Comparison of ENCODE assay signal across 15 cellular contexts in genomic region chr1:111216751-111217150, GRCh38. TPM values are rescaled to one million over a fixed set of nuclear protein-coding genes. Genes with fewer than 3 reads are reported as not detected.
DNase-seq lines count a peak whose midpoint lies in the region; ATAC-seq and TF ChIP-seq lines count a peak whose summit lies in the region.
"Had no signal": no experiment of that assay in that cellular context is flagged by ENCODE, and none has a peak within 500 bp of the region (broad histone marks: within the 10 kb centered on the region; RNA-seq: fewer than 3 reads in every experiment).

No MANE protein-coding gene starts in this region.

- H3K36me3 ChIP-seq in BLaER1 = no peaks in the 10 kb centered on the region
- H3K36me3 ChIP-seq in DOHH2 (ENCODE audit: control insufficient read depth, low read length) = peaks cover 20% of the 10 kb centered on the region
- H3K36me3 ChIP-seq: cardiac muscle cell had no signal

- H3F3A ChIP-seq in DOHH2 (ENCODE audit: control insufficient read depth, insufficient read depth) = peaks cover 92% of the 10 kb centered on the region

- no peak for TF ChIP-seq CTCF in DOHH2 (IDR thresholded peaks at IDR 0.05; ENCODE audit: low read depth, low read length, poor library complexity, severe bottlenecking)

- H3K4me2 ChIP-seq in BLaER1 (peak overlapping the region; percentile 76), DOHH2 (ENCODE audit: low read length) (peak overlapping the region; percentile 87)

- peaks cover 100% of the 10 kb centered on the region for H3K4me1 ChIP-seq in BLaER1
- peaks cover 100% of the 10 kb centered on the region for H3K4me1 ChIP-seq in DOHH2 (ENCODE audit: control insufficient read depth, low read length)

- ATAC-seq in memory B cell (ENCODE audit: low read depth) (no peak), HG03565 (IDR thresholded peaks at IDR 0.05; ENCODE audit: unreplicated experiment) (no peak), GM18520 (IDR thresholded peaks at IDR 0.05; ENCODE audit: unreplicated experiment) (no peak)
- ATAC-seq: foreskin keratinocyte, HCT116 had no signal

- no peaks in the 10 kb centered on the region for H3K79me2 ChIP-seq in DOHH2 (ENCODE audit: control insufficient read depth, low read length)

- H3K9me3 ChIP-seq in BLaER1 (no peaks in the 10 kb centered on the region), DOHH2 (ENCODE audit: control insufficient read depth, insufficient read depth, low read length) (no peaks in the 10 kb centered on the region)

- CTCF ChIA-PET in activated CD4-positive, alpha-beta memory T cell treated with anti-CD3 and anti-CD28 coated beads, Interleukin-2, amount 10 ng/mL, durations not matched to agents 7 days and 5 days (lab: Charles Lee) = interaction anchor here (1.2 to 12.8 kb wide), 4 partner anchors 8 to 117 kb away, joined by 3 to 275 read pairs (median 10); partner anchors contain the start of gene DENND2D

- peak overlapping the region; percentile 68; the same call in 1 of the 2 replicates for H3K9ac ChIP-seq in BLaER1

- no peaks in the 10 kb centered on the region for H3K27me3 Mint-ChIP-seq in activated CD4-positive, alpha-beta memory T cell treated with anti-CD3 and anti-CD28 coated beads, Interleukin-2, amount 10 ng/mL, durations not matched to agents 7 days and 5 days
- H3K27me3 Mint-ChIP-seq in memory B cell = no peaks in the 10 kb centered on the region

- H3K4me3 Mint-ChIP-seq in activated CD4-positive, alpha-beta memory T cell treated with anti-CD3 and anti-CD28 coated beads, Interleukin-2, amount 10 ng/mL, durations not matched to agents 7 days and 5 days = peak overlapping the region; percentile 52
- H3K4me3 Mint-ChIP-seq in memory B cell = peak overlapping the region; percentile 13

- no peak overlapping the region for H3K4me3 ChIP-seq in BLaER1
- peak overlapping the region; percentile 57 for H3K4me3 ChIP-seq in DOHH2 (ENCODE audit: low read length)
- H3K4me3 ChIP-seq: cardiac muscle cell, lung had no signal

- POLR2A ChIA-PET in activated CD4-positive, alpha-beta memory T cell treated with anti-CD3 and anti-CD28 coated beads, Interleukin-2, amount 10 ng/mL, durations not matched to agents 7 days and 5 days (lab: Charles Lee) = interaction anchor here (0.8 to 12.1 kb wide), 13 partner anchors 9 to 542 kb away, joined by 3 to 590 read pairs (median 6); partner anchors contain the start of genes CEPT1, CHI3L2, DENND2D and DRAM2

- no peaks in the 10 kb centered on the region for H3K9me3 Mint-ChIP-seq in activated CD4-positive, alpha-beta memory T cell treated with anti-CD3 and anti-CD28 coated beads, Interleukin-2, amount 10 ng/mL, durations not matched to agents 7 days and 5 days
- peaks cover 2% of the 10 kb centered on the region for H3K9me3 Mint-ChIP-seq in memory B cell

- H4K20me1 ChIP-seq in BLaER1 = no peaks in the 10 kb centered on the region
- no peaks in the 10 kb centered on the region for H4K20me1 ChIP-seq in DOHH2 (ENCODE audit: control insufficient read depth, insufficient read depth, low read depth, low read length)

- H3K27me3 ChIP-seq in BLaER1 (no peaks in the 10 kb centered on the region), DOHH2 (ENCODE audit: control insufficient read depth, low read length) (no peaks in the 10 kb centered on the region)
- H3K27me3 ChIP-seq: cardiac muscle cell, foreskin keratinocyte had no signal

- no peaks in the 10 kb centered on the region for H3K9me2 ChIP-seq in DOHH2 (replicated peaks; ENCODE audit: control insufficient read depth, low read length)

- H3K27ac ChIP-seq in BLaER1 = peak overlapping the region; percentile 88
- peak overlapping the region; percentile 98 for H3K27ac ChIP-seq in DOHH2 (ENCODE audit: low read depth, low read length)
- H3K27ac ChIP-seq: cardiac muscle cell, foreskin keratinocyte, RWPE1 had no signal

- no peak for DNase-seq in activated CD4-positive, alpha-beta memory T cell treated with anti-CD3 and anti-CD28 coated beads, Interleukin-2, amount 10 ng/mL, durations not matched to agents 7 days and 5 days
- DNase-seq in memory B cell (ENCODE audit: low spot score in 2 of 2) (no peak), HT-29 (ENCODE audit: low spot score) (no peak), globus pallidus (ENCODE audit: low spot score) (no peak)
- DNase-seq: foreskin keratinocyte, NCI-H1694, NCI-H524 had no signal

- H3K36me3 Mint-ChIP-seq in activated CD4-positive, alpha-beta memory T cell treated with anti-CD3 and anti-CD28 coated beads, Interleukin-2, amount 10 ng/mL, durations not matched to agents 7 days and 5 days (ENCODE audit: low read depth) = peaks cover 9% of the 10 kb centered on the region
- H3K36me3 Mint-ChIP-seq in memory B cell = peaks cover 3% of the 10 kb centered on the region

- peaks cover 98% of the 10 kb centered on the region for H3K4me1 Mint-ChIP-seq in activated CD4-positive, alpha-beta memory T cell treated with anti-CD3 and anti-CD28 coated beads, Interleukin-2, amount 10 ng/mL, durations not matched to agents 7 days and 5 days
- H3K4me1 Mint-ChIP-seq in memory B cell = peaks cover 84% of the 10 kb centered on the region

- H3K27ac Mint-ChIP-seq in activated CD4-positive, alpha-beta memory T cell treated with anti-CD3 and anti-CD28 coated beads, Interleukin-2, amount 10 ng/mL, durations not matched to agents 7 days and 5 days = peak overlapping the region; percentile 97
- H3K27ac Mint-ChIP-seq in memory B cell = peak overlapping the region; percentile 98

RNA-seq across cellular contexts. Expression of gene CHI3L2, which starts 10.8 kb away (rescaled TPM):
- 1 to 10 TPM; 8.5 to 9.0 TPM for total RNA-seq in activated CD4-positive, alpha-beta memory T cell treated with anti-CD3 and anti-CD28 coated beads, Interleukin-2, amount 10 ng/mL, durations not matched to agents 7 days and 5 days
- total RNA-seq in HT-29 (2014; rRNA removed; shearing (Covaris generic)) = 0.16 TPM in 1 of 2 replicates, not detected in the other
- total RNA-seq: cardiac muscle cell had no signal

RNA-seq across cellular contexts. Expression of gene DENND2D, which starts 16.3 kb away (rescaled TPM):
- 100 to 1,000 TPM; 207 to 210 TPM for total RNA-seq in activated CD4-positive, alpha-beta memory T cell treated with anti-CD3 and anti-CD28 coated beads, Interleukin-2, amount 10 ng/mL, durations not matched to agents 7 days and 5 days
- 81.0 and 82.1 TPM in 2 replicates for total RNA-seq in HT-29 (2014; rRNA removed; shearing (Covaris generic))
